Comparison of ENCODE assay signal across 1 cellular context in the genomic region with DNA sequence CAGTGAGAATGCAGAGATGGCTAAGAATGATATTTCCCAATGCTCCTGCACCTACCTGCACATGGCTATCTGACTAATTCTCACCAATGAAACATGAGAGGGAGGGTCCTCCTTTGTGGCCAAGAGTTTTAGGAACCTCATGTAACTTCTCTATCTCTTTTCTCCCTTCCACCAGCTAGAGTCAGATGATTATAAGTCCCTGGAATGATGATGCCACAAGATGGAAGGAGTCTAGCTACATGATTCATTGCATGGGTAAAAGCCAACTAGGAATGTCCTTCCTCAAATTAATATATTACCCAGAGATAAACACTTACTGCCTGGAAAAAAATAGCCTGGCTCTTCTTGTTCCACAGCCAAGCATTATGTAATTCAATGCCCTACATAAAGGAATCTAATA.
TF ChIP-seq lines count a peak whose summit lies in the region.

No MANE protein-coding gene starts in this region.

TF ChIP-seq in GM23338, 12 proteins besides CTCF, POLR2A, EP300 and RAD21:
- TF ChIP-seq REST (IDR thresholded peaks at IDR 0.05; ENCODE audit: unreplicated experiment): no peak
